Comparison of ENCODE assay signal across 8 cellular contexts in the genomic region with DNA sequence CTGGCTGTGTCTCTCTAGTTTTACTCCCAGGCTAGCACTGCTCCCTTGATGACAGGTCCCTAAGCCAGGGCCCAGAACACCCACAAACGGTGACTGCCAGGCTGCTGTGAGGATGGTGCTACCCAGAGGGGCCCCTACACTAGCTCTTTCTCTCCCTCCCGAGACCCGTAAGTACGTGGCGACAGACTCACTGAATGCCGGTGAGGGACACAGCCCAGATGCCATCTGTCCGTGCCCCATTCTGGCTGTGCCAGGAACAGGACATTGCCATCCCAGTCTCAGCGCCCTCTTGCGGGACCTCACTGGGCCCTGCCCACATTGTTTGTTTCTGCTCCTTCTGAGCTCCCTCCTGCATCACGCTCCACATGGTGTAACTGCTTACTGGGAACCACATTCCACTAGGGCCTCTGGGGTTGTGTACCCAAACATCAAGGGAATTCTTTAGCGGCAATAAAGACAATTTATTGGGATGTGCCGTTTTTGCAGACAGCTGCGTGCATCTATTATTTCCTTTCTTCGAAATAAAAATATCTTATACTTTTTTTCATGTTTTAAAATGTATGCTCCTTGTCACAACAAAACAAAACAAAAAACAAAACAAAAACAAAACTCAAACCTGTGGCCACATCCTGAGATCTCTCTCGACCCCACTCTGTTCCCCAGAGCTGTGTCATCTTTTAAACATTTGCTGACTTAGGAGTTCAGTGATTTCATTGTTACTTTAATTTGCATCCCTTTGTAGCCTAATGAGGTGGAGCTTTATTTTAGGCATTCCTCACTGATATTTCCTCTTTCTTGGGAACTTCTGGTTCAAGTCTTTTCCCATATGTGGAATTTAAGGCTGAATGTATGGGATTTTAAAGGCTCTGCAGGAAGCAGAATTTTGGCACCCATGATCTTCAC. TPM values are rescaled to one million over a fixed set of nuclear protein-coding genes. Genes with fewer than 3 reads are reported as not detected.
DNase-seq lines count a peak whose midpoint lies in the region; ATAC-seq and TF ChIP-seq lines count a peak whose summit lies in the region.

No MANE protein-coding gene starts in this region.

- no peak overlapping the region for H3K27ac ChIP-seq in thoracic aorta

- H3K9me3 ChIP-seq in thoracic aorta = no peaks in the 10 kb centered on the region

- no peaks in the 10 kb centered on the region for H3K36me3 ChIP-seq in thoracic aorta

- H3K4me1 ChIP-seq in thoracic aorta (ENCODE audit: control insufficient read depth in 1 of 2, low read depth in 2 of 2) = peaks cover under 1 to 6% of the 10 kb centered on the region in 2 donors

- no peaks in the 10 kb centered on the region for H3K27me3 ChIP-seq in thoracic aorta (replicated peaks; ENCODE audit: insufficient read depth)

- no peak overlapping the region for H3K4me3 ChIP-seq in thoracic aorta

- DNase-seq in AG08396 (ENCODE audit: low spot score) (peak; percentile 83), NOMO-1 treated with dmso at 0.1 percent for 144 hours (lab: John Stamatoyannopoulos, UW; ENCODE audit: unreplicated experiment) (peak; percentile 10), cerebellar nuclear complex (lab: John Stamatoyannopoulos, UW) (peak; percentile 40 to 89), kidney tubule cell (ENCODE audit: low spot score) (peak; percentile 71), thoracic aorta (ENCODE audit: low spot score) (no peak), SKM-1 (lab: John Stamatoyannopoulos, UW; ENCODE audit: unreplicated experiment) (no peak)
- DNase-seq in stimulated activated CD4-positive, alpha-beta T cell treated with anti-CD3 and anti-CD28 coated beads, Interleukin-4, amount 100 ng/mL, for 24 hours = no peak

- no peak for ATAC-seq in thoracic aorta (ENCODE audit: insufficient number of reproducible peaks, low FRiP score, low read depth)

- TF ChIP-seq CTCF in GM12874 (IDR thresholded peaks at IDR 0.05; ENCODE audit: insufficient read depth, low read depth, low read length) = peak; percentile 57
- TF ChIP-seq CTCF in thoracic aorta (IDR thresholded peaks at IDR 0.05) = peak; percentile 59

RNA-seq across cellular contexts. Expression of a gene that starts 4.4 kb away (rescaled TPM):
- 10 to 100 TPM; 34.7 to 38.0 TPM for total RNA-seq in thoracic aorta

RNA-seq across cellular contexts. Expression of a gene that starts 31.3 kb away (rescaled TPM):
- 100 to 1,000 TPM in 1 of 2 donors, 10 to 100 TPM in 1; 67.5 to 171 TPM for total RNA-seq in thoracic aorta

Comparison
In these comparisons a context has a peak if more than half of its experiments do, and no peak if none do; other contexts are left out.
1. DNase-seq: peak in AG08396 (single experiment), NOMO-1 treated with dmso at 0.1 percent for 144 hours (single experiment), cerebellar nuclear complex (2 of 2) and kidney tubule cell (single experiment); none in thoracic aorta (single experiment), SKM-1 (single experiment) and stimulated activated CD4-positive, alpha-beta T cell treated with anti-CD3 and anti-CD28 coated beads, Interleukin-4, amount 100 ng/mL, for 24 hours (single experiment).